ENCODE assay signal across 27 cellular contexts in genomic region chr6:13558718-13559117, GRCh38. TPM values are rescaled to one million over a fixed set of nuclear protein-coding genes. Genes with fewer than 3 reads are reported as not detected.
DNase-seq lines count a peak whose midpoint lies in the region; ATAC-seq, FAIRE-seq and TF ChIP-seq lines count a peak whose summit lies in the region.
"Had no signal": no experiment of that assay in that cellular context is flagged by ENCODE, and none has a peak within 500 bp of the region (broad histone marks: within the 10 kb centered on the region; RNA-seq: fewer than 3 reads in every experiment).

No MANE protein-coding gene starts in this region.

- H3K79me2 ChIP-seq in GM23338 (replicated peaks; ENCODE audit: insufficient read depth) (no peaks in the 10 kb centered on the region), K562 (ENCODE audit: control insufficient read depth, insufficient read depth, low read length) (no peaks in the 10 kb centered on the region)

- no peak for TF ChIP-seq CTCF in GM23338 (conservative IDR thresholded peaks at IDR 0.05; ENCODE audit: low read depth in 2 of 2)
- no peak for TF ChIP-seq CTCF in K562 (IDR thresholded peaks at IDR 0.05 in 2 of 3, conservative IDR thresholded peaks at IDR 0.05 in 1 of 3; ENCODE audit: insufficient read depth in 2 of 3, low read depth in 1 of 3, low read length in 3 of 3)

- H3K4me3 Mint-ChIP-seq in GM23338, result no peak overlapping the region
- H3K4me3 Mint-ChIP-seq: activated CD4-positive, alpha-beta memory T cell treated with anti-CD3 and anti-CD28 coated beads, Interleukin-2, amount 10 ng/mL, durations not matched to agents 7 days and 5 days; activated naive CD8-positive, alpha-beta T cell treated with anti-CD3 and anti-CD28 coated beads, Interleukin-2, amount 50 U/mL, for 24 hours; CD4-positive, alpha-beta T cell had no signal

- in situ Hi-C loops in K562 (cut with MboI), result no loop called here

- BruUV-seq in K562 (replicated peaks; lab: Mats Ljungman, UMichigan), result no TSS peak

- no peaks in the 10 kb centered on the region for H3K9me1 ChIP-seq in K562 (ENCODE audit: control insufficient read depth, insufficient read depth, low read length)

- no peak for ATAC-seq in GM23338
- ATAC-seq in K562, result no peak
- ATAC-seq: activated naive CD8-positive, alpha-beta T cell treated with anti-CD3 and anti-CD28 coated beads, Interleukin-2, amount 50 U/mL, for 24 hours; gastrocnemius medialis had no signal

- H3K4me2 ChIP-seq in GM23338, result no peak overlapping the region
- no peak overlapping the region for H3K4me2 ChIP-seq in K562 (ENCODE audit: insufficient read depth, low read length)
- H3K4me2 ChIP-seq: smooth muscle cell had no signal

- H3K36me3 ChIP-seq in GM23338 (ENCODE audit: insufficient read depth) (no peaks in the 10 kb centered on the region), K562 (ENCODE audit: control insufficient read depth, insufficient read depth, low read length) (no peaks in the 10 kb centered on the region), SJCRH30 (no peaks in the 10 kb centered on the region)
- H3K36me3 ChIP-seq: colonic mucosa, esophagus squamous epithelium, gastrocnemius medialis, HAP-1, vagina had no signal

- no peaks in the 10 kb centered on the region; the same call in 2 of the 3 replicates for H3K36me3 Mint-ChIP-seq in GM23338 (ENCODE audit: low read depth)
- H3K36me3 Mint-ChIP-seq: naive B cell had no signal

- no peak for TF ChIP-seq EP300 in K562 (IDR thresholded peaks at IDR 0.05; ENCODE audit: low read length)

- H3K9me2 ChIP-seq in GM23338 (ENCODE audit: insufficient read depth), result no peaks in the 10 kb centered on the region

- 0 out of 4 replicates have a peak overlapping the region, but pooled peaks of 1 of the 2 experiments have one; percentile 47 for H3K9ac ChIP-seq in K562 (ENCODE audit: insufficient read depth in 1 of 2, low read depth in 2 of 2, low read length in 2 of 2)

- H3K4me1 ChIP-seq in GM23338 (ENCODE audit: insufficient read depth), result peaks cover 27% of the 10 kb centered on the region
- peaks cover 0 to 4% of the 10 kb centered on the region in 2 experiments; a peak in 2 of 5 replicates for H3K4me1 ChIP-seq in K562 (replicated peaks in 1 of 2; ENCODE audit: control insufficient read depth in 2 of 2, insufficient read depth in 2 of 2, low read length in 2 of 2)
- no peaks in the 10 kb centered on the region for H3K4me1 ChIP-seq in SJCRH30
- H3K4me1 ChIP-seq: colonic mucosa, HAP-1, vagina had no signal

- CTCF ChIA-PET in K562 (lab: Yijun Ruan, JAX; ENCODE audit: low intra/inter-chr PET ratio), result no interaction called here

- no peaks in the 10 kb centered on the region for H3F3A ChIP-seq in GM23338 (replicated peaks; ENCODE audit: low read depth)

- H3K27me3 ChIP-seq in GM23338 (ENCODE audit: insufficient read depth) (no peaks in the 10 kb centered on the region), K562 (ENCODE audit: control insufficient read depth in 2 of 2, insufficient read depth in 2 of 2, low read length in 2 of 2) (no peaks in the 10 kb centered on the region), layer of hippocampus (ENCODE audit: control insufficient read depth, insufficient read depth, low read length) (no peaks in the 10 kb centered on the region), SJCRH30 (no peaks in the 10 kb centered on the region)
- H3K27me3 ChIP-seq: colonic mucosa, esophagus squamous epithelium, gastrocnemius medialis, testis, vagina had no signal

- no peak for TF ChIP-seq POLR2A in K562 (conservative IDR thresholded peaks at IDR 0.05)

- H3K27ac ChIP-seq in GM23338 (ENCODE audit: low read depth) (no peak overlapping the region), K562 (ENCODE audit: extremely low read depth, low read depth, low read length) (no peak overlapping the region), layer of hippocampus (ENCODE audit: low read depth, low read length) (peak overlapping the region; percentile 79), substantia nigra (ENCODE audit: low read depth, low read length, poor library complexity, severe bottlenecking) (peak overlapping the region; percentile 81), SJCRH30 (no peak overlapping the region)
- H3K27ac ChIP-seq: colonic mucosa, gastrocnemius medialis, testis, vagina had no signal

- no peaks in the 10 kb centered on the region for H4K20me1 ChIP-seq in GM23338 (replicated peaks; ENCODE audit: insufficient read depth)
- H4K20me1 ChIP-seq in K562 (replicated peaks; ENCODE audit: control insufficient read depth, insufficient read depth, low read length), result no peaks in the 10 kb centered on the region

- 0 out of 2 replicates have a peak overlapping the region, but pooled peaks have one; percentile 2 for H3K27ac Mint-ChIP-seq in GM23338
- H3K27ac Mint-ChIP-seq: activated CD4-positive, alpha-beta memory T cell treated with anti-CD3 and anti-CD28 coated beads, Interleukin-2, amount 10 ng/mL, durations not matched to agents 7 days and 5 days; activated naive CD8-positive, alpha-beta T cell treated with anti-CD3 and anti-CD28 coated beads, Interleukin-2, amount 50 U/mL, for 24 hours; CD4-positive, alpha-beta T cell; naive B cell had no signal

- 37% methylated on average over 4 of the region's 4 CpGs for WGBS in K562 (ENCODE audit: insufficient coverage, low coverage, missing lambda C conversion rate)

- intact Hi-C loops in K562 (cut with micrococcal nuclease), result no loop called here

- FAIRE-seq in K562 (lab: Jason Lieb, UNC), result no peak
- FAIRE-seq: kidney had no signal

- H3K4me1 Mint-ChIP-seq in GM23338, result peaks cover 39% of the 10 kb centered on the region
- H3K4me1 Mint-ChIP-seq: activated CD4-positive, alpha-beta memory T cell treated with anti-CD3 and anti-CD28 coated beads, Interleukin-2, amount 10 ng/mL, durations not matched to agents 7 days and 5 days; activated naive CD8-positive, alpha-beta T cell treated with anti-CD3 and anti-CD28 coated beads, Interleukin-2, amount 50 U/mL, for 24 hours; naive B cell had no signal

- POLR2A ChIA-PET in K562 (lab: Yijun Ruan, JAX), result no interaction called here

- H2AFZ ChIP-seq in GM23338 (no peak overlapping the region), K562 (ENCODE audit: low read depth, low read length) (0 out of 2 replicates have a peak overlapping the region, but pooled peaks have one; percentile 18)

- H3K9me3 ChIP-seq in K562 (replicated peaks; ENCODE audit: control insufficient read depth, insufficient read depth, low read depth, low read length) (no peaks in the 10 kb centered on the region), SJCRH30 (replicated peaks) (no peaks in the 10 kb centered on the region)
- H3K9me3 ChIP-seq: colonic mucosa, esophagus squamous epithelium, gastrocnemius medialis, HAP-1, testis, vagina had no signal

- no peak overlapping the region for H3K4me3 ChIP-seq in GM23338
- H3K4me3 ChIP-seq in K562, result no peak overlapping the region
- H3K4me3 ChIP-seq in SJCRH30, result no peak overlapping the region
- H3K4me3 ChIP-seq: colonic mucosa, esophagus squamous epithelium, gastrocnemius medialis, HAP-1, smooth muscle cell, testis, vagina had no signal

- no peak for TF ChIP-seq RAD21 in K562 (CRISPR knock-in tag; conservative IDR thresholded peaks at IDR 0.05 in 1 of 2, IDR thresholded peaks at IDR 0.05 in 1 of 2)

- DNase-seq in GM23338 (ENCODE audit: low spot score) (no peak), K562 (ENCODE audit: extremely low read depth in 1 of 4, low spot score in 3 of 4) (no peak), substantia nigra (lab: John Stamatoyannopoulos, UW) (peak in 28 of 49 donors; percentile 5 to 51 (median 18)), iPS-NIHi11 (ENCODE audit: low spot score) (no peak), SJCRH30 (no peak)
- DNase-seq in activated CD4-positive, alpha-beta T cell treated with anti-CD3 and anti-CD28 coated beads, Interleukin-2, amount 50 U/mL, for 1 hour, result no peak
- DNase-seq: activated CD4-positive, alpha-beta memory T cell treated with anti-CD3 and anti-CD28 coated beads, Interleukin-2, amount 10 ng/mL, durations not matched to agents 7 days and 5 days; activated naive CD8-positive, alpha-beta T cell treated with anti-CD3 and anti-CD28 coated beads, Interleukin-2, amount 50 U/mL, for 24 hours; CD4-positive, alpha-beta T cell; colonic mucosa; DMS 273 treated with DMSO at 0.1 percent for 48 hours; esophagus squamous epithelium; gastrocnemius medialis; kidney; mesenchymal stem cell; naive B cell; NCI-H1092 treated with DMSO at 0.1 percent for 48 hours; NCI-H1930; NCI-H2227 treated with DMSO at 0.1 percent for 48 hours; occipital lobe; retina; stimulated activated CD4-positive, alpha-beta T cell treated with anti-CD3 and anti-CD28 coated beads, Interleukin-2, amount 100 ng/mL, for 24 hours; testis had no signal

- peaks cover 2% of the 10 kb centered on the region for H3K27me3 Mint-ChIP-seq in GM23338 (ENCODE audit: insufficient read depth, low read depth, poor library complexity)
- H3K27me3 Mint-ChIP-seq: CD4-positive, alpha-beta T cell had no signal

- H3K9me3 Mint-ChIP-seq in GM23338, result no peaks in the 10 kb centered on the region
- H3K9me3 Mint-ChIP-seq: activated CD4-positive, alpha-beta memory T cell treated with anti-CD3 and anti-CD28 coated beads, Interleukin-2, amount 10 ng/mL, durations not matched to agents 7 days and 5 days; activated naive CD8-positive, alpha-beta T cell treated with anti-CD3 and anti-CD28 coated beads, Interleukin-2, amount 50 U/mL, for 24 hours; CD4-positive, alpha-beta T cell; naive B cell had no signal

RNA-seq across cellular contexts. Expression of gene SIRT5, which starts 15.7 kb away (rescaled TPM):
- 11.8 and 13.1 TPM in 2 replicates for total RNA-seq in GM23338 (2014; rRNA removed; shearing (Covaris generic))
- polyA plus RNA-seq in GM23338 (2016; fragmentation: Nextera tagmentation; extraction: Ambion mirVana), result 7.4 and 9.8 TPM in 2 replicates
- total RNA-seq in K562 (2011; cell fraction: chromatin; rRNA removed; ENCODE audit: low replicate concordance), result 14.1 and 21.0 TPM in 2 replicates
- total RNA-seq in K562 (2011; cell fraction: nucleolus; rRNA removed), result 9.3 and 10.0 TPM in 2 replicates
- 16.4 and 25.4 TPM in 2 replicates for total RNA-seq in K562 (2011; cell fraction: nucleoplasm; rRNA removed)
- total RNA-seq in K562 (2014; rRNA removed), result 7.4 and 8.6 TPM in 2 replicates
- 11.6 and 15.0 TPM in 2 replicates for total RNA-seq in K562 (2014; rRNA removed; fragmentation: Illumina TruSeq; extraction: Trizol)
- 10.0 and 13.4 TPM in 2 replicates for total RNA-seq in K562 (2015; rRNA removed; fragmentation: Illumina TruSeq; extraction: Trizol)
- total RNA-seq in K562 (2021), result 8.6 and 8.7 TPM in 2 replicates
- polyA plus RNA-seq in K562 (2011; rRNA removed), result 9.2 and 11.4 TPM in 2 replicates
- 7.1 and 7.7 TPM in 2 replicates for polyA plus RNA-seq in K562 (2011; cell fraction: cytosol; rRNA removed)
- 11.8 and 16.3 TPM in 2 replicates for polyA plus RNA-seq in K562 (2011; cell fraction: nucleus; rRNA removed)
- polyA plus RNA-seq in K562 (2012), result 9.1 and 15.2 TPM in 2 replicates
- polyA plus RNA-seq in K562 (2014; fragmentation: Illumina TruSeq; extraction: Trizol), result 12.5 and 15.7 TPM in 2 replicates
- 1 to 10 TPM; 2.1 to 2.3 TPM for polyA plus RNA-seq in K562 (2014; fragmentation: Nextera tagmentation; extraction: Ambion mirVana)
- polyA plus RNA-seq in K562 (2014; rRNA removed), result 11.7 and 15.7 TPM in 2 replicates
- polyA minus RNA-seq in K562 (2011; rRNA and poly(A)+ RNA removed), result 6.5 TPM in 2 replicates
- 3.3 and 3.4 TPM in 2 replicates for polyA minus RNA-seq in K562 (2011; cell fraction: cytosol; rRNA and poly(A)+ RNA removed)
- 7.8 and 8.2 TPM in 2 replicates for polyA minus RNA-seq in K562 (2011; cell fraction: nucleus; rRNA and poly(A)+ RNA removed)
- total RNA-seq in SJCRH30 (2014; rRNA removed; shearing (Covaris generic)), result 2.7 and 3.3 TPM in 2 replicates

RNA-seq across cellular contexts. Expression of gene NOL7, which starts 56.4 kb away (rescaled TPM):
- 97.2 and 110 TPM in 2 replicates for total RNA-seq in GM23338 (2014; rRNA removed; shearing (Covaris generic))
- polyA plus RNA-seq in GM23338 (2016; fragmentation: Nextera tagmentation; extraction: Ambion mirVana), result 251 and 253 TPM in 2 replicates
- total RNA-seq in K562 (2011; cell fraction: chromatin; rRNA removed; ENCODE audit: low replicate concordance), result 19.4 and 35.8 TPM in 2 replicates
- total RNA-seq in K562 (2011; cell fraction: nucleolus; rRNA removed), result 26.6 and 26.8 TPM in 2 replicates
- total RNA-seq in K562 (2011; cell fraction: nucleoplasm; rRNA removed), result 28.4 and 33.0 TPM in 2 replicates
- 199 and 235 TPM in 2 replicates for total RNA-seq in K562 (2014; rRNA removed)
- 167 and 196 TPM in 2 replicates for total RNA-seq in K562 (2014; rRNA removed; fragmentation: Illumina TruSeq; extraction: Trizol)
- 159 and 162 TPM in 2 replicates for total RNA-seq in K562 (2015; rRNA removed; fragmentation: Illumina TruSeq; extraction: Trizol)
- total RNA-seq in K562 (2021), result 137 and 146 TPM in 2 replicates
- polyA plus RNA-seq in K562 (2011; rRNA removed), result 47.0 and 79.2 TPM in 2 replicates
- 31.3 and 35.5 TPM in 2 replicates for polyA plus RNA-seq in K562 (2011; cell fraction: cytosol; rRNA removed)
- polyA plus RNA-seq in K562 (2011; cell fraction: nucleus; rRNA removed), result 23.3 and 29.9 TPM in 2 replicates
- polyA plus RNA-seq in K562 (2012), result 125 and 138 TPM in 2 replicates
- 157 and 177 TPM in 2 replicates for polyA plus RNA-seq in K562 (2014; fragmentation: Illumina TruSeq; extraction: Trizol)
- 10 to 100 TPM; 19.4 to 23.4 TPM for polyA plus RNA-seq in K562 (2014; fragmentation: Nextera tagmentation; extraction: Ambion mirVana)
- polyA plus RNA-seq in K562 (2014; rRNA removed), result 214 TPM in 2 replicates
- polyA minus RNA-seq in K562 (2011; rRNA and poly(A)+ RNA removed), result 22.9 and 25.8 TPM in 2 replicates
- 20.5 and 24.8 TPM in 2 replicates for polyA minus RNA-seq in K562 (2011; cell fraction: cytosol; rRNA and poly(A)+ RNA removed)
- 17.0 and 21.9 TPM in 2 replicates for polyA minus RNA-seq in K562 (2011; cell fraction: nucleus; rRNA and poly(A)+ RNA removed)
- total RNA-seq in SJCRH30 (2014; rRNA removed; shearing (Covaris generic)), result 44.8 and 45.8 TPM in 2 replicates

Comparison
In these comparisons a context has a peak if more than half of its experiments do, and no peak if none do; other contexts are left out.
1. DNase-seq: peak in substantia nigra (28 of 49); none in GM23338 (single experiment), K562 (0 of 4), iPS-NIHi11 (single experiment), SJCRH30 (0 of 2) and activated CD4-positive, alpha-beta T cell treated with anti-CD3 and anti-CD28 coated beads, Interleukin-2, amount 50 U/mL, for 1 hour (single experiment).
2. H3K27ac ChIP-seq: peak in layer of hippocampus (single experiment) and substantia nigra (single experiment); none in GM23338 (single experiment), K562 (single experiment) and SJCRH30 (single experiment).